ENCODE assay signal across 8 cellular contexts in genomic region chr17:4703330-4703691, GRCh38. TPM values are rescaled to one million over a fixed set of nuclear protein-coding genes. Genes with fewer than 3 reads are reported as not detected.
DNase-seq lines count a peak whose midpoint lies in the region; ATAC-seq, FAIRE-seq and TF ChIP-seq lines count a peak whose summit lies in the region.

No MANE protein-coding gene starts in this region.

- ATAC-seq in mucosa of descending colon (no peak), HG03460 (IDR thresholded peaks at IDR 0.05; ENCODE audit: unreplicated experiment) (no peak)

- H3K4me1 ChIP-seq in HUES48 (ENCODE audit: control insufficient read depth, insufficient read depth, low read length) (peaks cover 13% of the 10 kb centered on the region), mucosa of descending colon (ENCODE audit: low read depth) (peaks cover 12% of the 10 kb centered on the region)

- H3K9ac ChIP-seq in HUES48 (ENCODE audit: low read depth, low read length): peak overlapping the region; percentile 90

- DNase-seq in bronchial epithelial cell (ENCODE audit: low read depth): peak; percentile 10
- no peak for DNase-seq in mucosa of descending colon
- DNase-seq in iPS-NIHi11 (ENCODE audit: low spot score): no peak
- DNase-seq in DMS153 (lab: John Stamatoyannopoulos, UW): no peak
- DNase-seq in NK-92 (lab: John Stamatoyannopoulos, UW; ENCODE audit: unreplicated experiment): no peak

- H3K36me3 ChIP-seq in HUES48 (ENCODE audit: control insufficient read depth, insufficient read depth, low read length) (peaks cover 8% of the 10 kb centered on the region; the same call in 1 of the 2 replicates), bronchial epithelial cell (ENCODE audit: control insufficient read depth, insufficient read depth, low read length) (no peaks in the 10 kb centered on the region), mucosa of descending colon (ENCODE audit: low read depth) (no peaks in the 10 kb centered on the region)

- intact Hi-C loops in mucosa of descending colon (cut with DNase I, micrococcal nuclease): loop anchor here in 1 of 2 donors (10.0 kb wide), 1 partner anchor 181 kb away; no protein-coding TSS in a partner anchor

- no peak for FAIRE-seq in bronchial epithelial cell (lab: Jason Lieb, UNC)

- H3K4me3 ChIP-seq in HUES48 (ENCODE audit: low read depth, low read length) (peak overlapping the region; percentile 94), bronchial epithelial cell (ENCODE audit: low read depth, low read length) (peak overlapping the region; percentile 72), mucosa of descending colon (peak overlapping the region; percentile 76)

- no peaks in the 10 kb centered on the region for H3K27me3 ChIP-seq in HUES48 (ENCODE audit: control insufficient read depth, insufficient read depth, low read length)
- H3K27me3 ChIP-seq in bronchial epithelial cell (ENCODE audit: control insufficient read depth, insufficient read depth, low read length): no peaks in the 10 kb centered on the region

- TF ChIP-seq CTCF in 22Rv1 (IDR thresholded peaks at IDR 0.05) (no peak), bronchial epithelial cell (IDR thresholded peaks at IDR 0.05; ENCODE audit: insufficient read depth, low read length, severe bottlenecking) (no peak), mucosa of descending colon (IDR thresholded peaks at IDR 0.05) (no peak)

- H3K9me3 ChIP-seq in HUES48 (ENCODE audit: control insufficient read depth, insufficient read depth, low read length) (no peaks in the 10 kb centered on the region), mucosa of descending colon (no peaks in the 10 kb centered on the region)

- H3K27ac ChIP-seq in 22Rv1 (peak overlapping the region; percentile 78), HUES48 (ENCODE audit: low read depth, low read length) (peak overlapping the region; percentile 87)

RNA-seq across cellular contexts. Expression of gene PELP1, which starts 0.6 kb away (rescaled TPM):
- total RNA-seq in bronchial epithelial cell: 11.8 and 13.7 TPM in 2 replicates
- 10 to 100 TPM; 30.1 to 51.2 (median 35.6) TPM for total RNA-seq in mucosa of descending colon

RNA-seq across cellular contexts. Expression of gene ARRB2, which starts 7.1 kb away (rescaled TPM):
- total RNA-seq in bronchial epithelial cell: 2.9 and 6.5 TPM in 2 replicates
- total RNA-seq in mucosa of descending colon: 10 to 100 TPM; 29.7 to 56.5 (median 49.9) TPM

RNA-seq across cellular contexts. Expression of gene MED11, which starts 27.9 kb away (rescaled TPM):
- total RNA-seq in bronchial epithelial cell: 10.5 and 16.5 TPM in 2 replicates
- 10 to 100 TPM; 21.4 to 28.3 (median 22.2) TPM for total RNA-seq in mucosa of descending colon

RNA-seq across cellular contexts. Expression of gene ZMYND15, which starts 36.3 kb away (rescaled TPM):
- under 0.01 and 0.38 TPM in 2 replicates for total RNA-seq in bronchial epithelial cell
- total RNA-seq in mucosa of descending colon: 1 to 10 TPM; 1.2 to 1.4 (median 1.3) TPM

RNA-seq across cellular contexts. Expression of gene CXCL16, which starts 36.4 kb away (rescaled TPM):
- total RNA-seq in bronchial epithelial cell (9.2 and 12.7 TPM in 2 replicates), mucosa of descending colon (10 to 100 TPM; 20.3 to 41.9 (median 30.2) TPM)
